1 cellular context compared by ENCODE assay signal in the genomic region with DNA sequence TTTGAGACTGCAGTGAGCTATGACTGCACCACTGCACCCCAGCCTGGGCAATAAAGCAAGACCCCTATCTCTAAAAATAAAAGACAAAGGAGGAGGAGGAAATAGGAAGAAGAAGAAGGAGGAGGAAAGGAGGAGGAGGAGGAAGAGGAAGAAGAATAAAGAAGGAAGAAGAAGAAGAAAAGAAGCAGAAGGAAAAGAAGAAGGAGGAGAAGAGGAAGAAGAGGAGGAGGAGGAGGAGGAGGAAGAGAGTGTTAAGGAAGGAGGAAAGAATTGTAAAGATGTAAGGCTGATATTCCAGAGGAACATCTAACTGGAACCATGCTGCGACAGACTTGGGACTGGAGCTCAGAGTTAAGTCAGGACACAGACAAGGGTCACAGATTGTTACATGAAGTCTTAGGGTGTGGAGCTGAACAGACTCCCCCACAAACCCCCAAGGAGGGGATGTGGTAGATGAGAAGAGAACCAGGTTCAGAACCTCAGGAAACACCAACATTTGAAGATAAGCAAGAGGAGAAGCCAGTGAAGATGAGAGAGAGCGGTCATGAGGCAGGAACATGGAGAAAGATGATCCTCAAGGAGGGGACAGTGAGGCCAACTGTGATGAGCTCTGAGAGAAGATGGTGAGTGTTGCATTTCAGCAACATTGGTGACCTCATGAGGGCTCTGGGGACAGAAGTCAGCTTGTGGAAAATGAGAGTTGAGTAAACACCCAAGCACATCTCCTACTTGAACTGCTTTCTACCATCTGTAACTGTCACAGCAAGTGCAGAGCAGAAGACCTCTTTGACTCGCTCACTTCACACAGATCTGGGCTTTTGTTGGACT.
TF ChIP-seq lines count a peak whose summit lies in the region.

No MANE protein-coding gene starts in this region.

TF ChIP-seq in K562, 482 proteins besides CTCF, POLR2A, EP300 and RAD21:
- TF ChIP-seq CHD2 (IDR thresholded peaks at IDR 0.05; ENCODE audit: low read depth, low read length) (no peak), OTX1 (CRISPR knock-in tag; IDR thresholded peaks at IDR 0.05) (0 out of 2 replicates have a peak, but pooled peaks have one; percentile 68), MEIS2 (IDR thresholded peaks at IDR 0.05; ENCODE audit: partially characterized antibody) (peak; percentile 3), KDM2B (CRISPR knock-in tag; IDR thresholded peaks at IDR 0.05) (no peak), SMARCE1 (IDR thresholded peaks at IDR 0.05) (0 out of 2 replicates have a peak, but pooled peaks have one; percentile 29), CTBP1 (IDR thresholded peaks at IDR 0.05; ENCODE audit: borderline replicate concordance) (0 out of 2 replicates have a peak, but pooled peaks have one; percentile 19), KDM5B (IDR thresholded peaks at IDR 0.05; ENCODE audit: insufficient replicate concordance, low read depth, low read length) (no peak), MED1 (CRISPR knock-in tag; IDR thresholded peaks at IDR 0.05; ENCODE audit: borderline replicate concordance) (no peak), ZNF589 (CRISPR knock-in tag; IDR thresholded peaks at IDR 0.05; ENCODE audit: low read depth) (no peak), ELF4 (CRISPR knock-in tag; IDR thresholded peaks at IDR 0.05) (0 out of 2 replicates have a peak, but pooled peaks have one; percentile 42), MEF2D (tag; conservative IDR thresholded peaks at IDR 0.05; ENCODE audit: low read depth) (0 out of 2 replicates have a peak, but pooled peaks have one; percentile 32), ZFP1 (CRISPR knock-in tag; IDR thresholded peaks at IDR 0.05) (no peak), ZNF121 (CRISPR knock-in tag; conservative IDR thresholded peaks at IDR 0.05) (no peak), ESRRA (IDR thresholded peaks at IDR 0.05; ENCODE audit: borderline replicate concordance, low read depth) (peak; percentile 89), MECOM (CRISPR knock-in tag; IDR thresholded peaks at IDR 0.05) (peak; percentile 59; the same call in 1 of the 2 replicates), GATAD2B (IDR thresholded peaks at IDR 0.05; ENCODE audit: borderline replicate concordance) (no peak)
- TF ChIP-seq, protein P1, sequence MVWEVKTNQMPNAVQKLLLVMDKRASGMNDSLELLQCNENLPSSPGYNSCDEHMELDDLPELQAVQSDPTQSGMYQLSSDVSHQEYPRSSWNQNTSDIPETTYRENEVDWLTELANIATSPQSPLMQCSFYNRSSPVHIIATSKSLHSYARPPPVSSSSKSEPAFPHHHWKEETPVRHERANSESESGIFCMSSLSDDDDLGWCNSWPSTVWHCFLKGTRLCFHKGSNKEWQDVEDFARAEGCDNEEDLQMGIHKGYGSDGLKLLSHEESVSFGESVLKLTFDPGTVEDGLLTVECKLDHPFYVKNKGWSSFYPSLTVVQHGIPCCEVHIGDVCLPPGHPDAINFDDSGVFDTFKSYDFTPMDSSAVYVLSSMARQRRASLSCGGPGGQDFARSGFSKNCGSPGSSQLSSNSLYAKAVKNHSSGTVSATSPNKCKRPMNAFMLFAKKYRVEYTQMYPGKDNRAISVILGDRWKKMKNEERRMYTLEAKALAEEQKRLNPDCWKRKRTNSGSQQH (CRISPR knock-in tag; IDR thresholded peaks at IDR 0.05): 0 out of 2 replicates have a peak, but pooled peaks have one; percentile 26
- TF ChIP-seq, protein P2, sequence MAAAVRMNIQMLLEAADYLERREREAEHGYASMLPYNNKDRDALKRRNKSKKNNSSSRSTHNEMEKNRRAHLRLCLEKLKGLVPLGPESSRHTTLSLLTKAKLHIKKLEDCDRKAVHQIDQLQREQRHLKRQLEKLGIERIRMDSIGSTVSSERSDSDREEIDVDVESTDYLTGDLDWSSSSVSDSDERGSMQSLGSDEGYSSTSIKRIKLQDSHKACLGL (CRISPR knock-in tag; IDR thresholded peaks at IDR 0.05; ENCODE audit: borderline replicate concordance, poor library complexity, severe bottlenecking): no peak
- TF ChIP-seq, protein P3, sequence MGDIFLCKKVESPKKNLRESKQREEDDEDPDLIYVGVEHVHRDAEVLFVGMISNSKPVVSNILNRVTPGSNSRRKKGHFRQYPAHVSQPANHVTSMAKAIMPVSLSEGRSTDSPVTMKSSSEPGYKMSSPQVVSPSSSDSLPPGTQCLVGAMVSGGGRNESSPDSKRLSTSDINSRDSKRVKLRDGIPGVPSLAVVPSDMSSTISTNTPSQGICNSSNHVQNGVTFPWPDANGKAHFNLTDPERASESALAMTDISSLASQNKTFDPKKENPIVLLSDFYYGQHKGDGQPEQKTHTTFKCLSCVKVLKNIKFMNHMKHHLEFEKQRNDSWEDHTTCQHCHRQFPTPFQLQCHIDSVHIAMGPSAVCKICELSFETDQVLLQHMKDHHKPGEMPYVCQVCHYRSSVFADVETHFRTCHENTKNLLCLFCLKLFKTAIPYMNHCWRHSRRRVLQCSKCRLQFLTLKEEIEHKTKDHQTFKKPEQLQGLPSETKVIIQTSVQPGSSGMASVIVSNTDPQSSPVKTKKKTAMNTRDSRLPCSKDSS (IDR thresholded peaks at IDR 0.05; ENCODE audit: low read depth, partially characterized antibody): no peak
- TF ChIP-seq, protein P4, sequence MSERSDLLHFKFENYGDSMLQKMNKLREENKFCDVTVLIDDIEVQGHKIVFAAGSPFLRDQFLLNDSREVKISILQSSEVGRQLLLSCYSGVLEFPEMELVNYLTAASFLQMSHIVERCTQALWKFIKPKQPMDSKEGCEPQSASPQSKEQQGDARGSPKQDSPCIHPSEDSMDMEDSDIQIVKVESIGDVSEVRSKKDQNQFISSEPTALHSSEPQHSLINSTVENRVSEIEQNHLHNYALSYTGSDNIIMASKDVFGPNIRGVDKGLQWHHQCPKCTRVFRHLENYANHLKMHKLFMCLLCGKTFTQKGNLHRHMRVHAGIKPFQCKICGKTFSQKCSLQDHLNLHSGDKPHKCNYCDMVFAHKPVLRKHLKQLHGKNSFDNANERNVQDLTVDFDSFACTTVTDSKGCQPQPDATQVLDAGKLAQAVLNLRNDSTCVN (CRISPR knock-in tag; IDR thresholded peaks at IDR 0.05): 0 out of 2 replicates have a peak, but pooled peaks have one; percentile 29
- TF ChIP-seq, protein P5, sequence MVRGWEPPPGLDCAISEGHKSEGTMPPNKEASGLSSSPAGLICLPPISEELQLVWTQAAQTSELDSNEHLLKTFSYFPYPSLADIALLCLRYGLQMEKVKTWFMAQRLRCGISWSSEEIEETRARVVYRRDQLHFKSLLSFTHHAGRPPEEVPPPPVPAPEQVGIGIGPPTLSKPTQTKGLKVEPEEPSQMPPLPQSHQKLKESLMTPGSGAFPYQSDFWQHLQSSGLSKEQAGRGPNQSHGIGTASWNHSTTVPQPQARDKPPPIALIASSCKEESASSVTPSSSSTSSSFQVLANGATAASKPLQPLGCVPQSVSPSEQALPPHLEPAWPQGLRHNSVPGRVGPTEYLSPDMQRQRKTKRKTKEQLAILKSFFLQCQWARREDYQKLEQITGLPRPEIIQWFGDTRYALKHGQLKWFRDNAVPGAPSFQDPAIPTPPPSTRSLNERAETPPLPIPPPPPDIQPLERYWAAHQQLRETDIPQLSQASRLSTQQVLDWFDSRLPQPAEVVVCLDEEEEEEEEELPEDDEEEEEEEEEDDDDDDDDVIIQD (CRISPR knock-in tag; IDR thresholded peaks at IDR 0.05): no peak
- TF ChIP-seq, protein P6, sequence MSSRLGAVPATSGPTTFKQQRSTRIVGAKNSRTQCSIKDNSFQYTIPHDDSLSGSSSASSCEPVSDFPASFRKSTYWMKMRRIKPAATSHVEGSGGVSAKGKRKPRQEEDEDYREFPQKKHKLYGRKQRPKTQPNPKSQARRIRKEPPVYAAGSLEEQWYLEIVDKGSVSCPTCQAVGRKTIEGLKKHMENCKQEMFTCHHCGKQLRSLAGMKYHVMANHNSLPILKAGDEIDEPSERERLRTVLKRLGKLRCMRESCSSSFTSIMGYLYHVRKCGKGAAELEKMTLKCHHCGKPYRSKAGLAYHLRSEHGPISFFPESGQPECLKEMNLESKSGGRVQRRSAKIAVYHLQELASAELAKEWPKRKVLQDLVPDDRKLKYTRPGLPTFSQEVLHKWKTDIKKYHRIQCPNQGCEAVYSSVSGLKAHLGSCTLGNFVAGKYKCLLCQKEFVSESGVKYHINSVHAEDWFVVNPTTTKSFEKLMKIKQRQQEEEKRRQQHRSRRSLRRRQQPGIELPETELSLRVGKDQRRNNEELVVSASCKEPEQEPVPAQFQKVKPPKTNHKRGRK (tag; IDR thresholded peaks at IDR 0.05): peak; percentile 92
- TF ChIP-seq, protein P7, sequence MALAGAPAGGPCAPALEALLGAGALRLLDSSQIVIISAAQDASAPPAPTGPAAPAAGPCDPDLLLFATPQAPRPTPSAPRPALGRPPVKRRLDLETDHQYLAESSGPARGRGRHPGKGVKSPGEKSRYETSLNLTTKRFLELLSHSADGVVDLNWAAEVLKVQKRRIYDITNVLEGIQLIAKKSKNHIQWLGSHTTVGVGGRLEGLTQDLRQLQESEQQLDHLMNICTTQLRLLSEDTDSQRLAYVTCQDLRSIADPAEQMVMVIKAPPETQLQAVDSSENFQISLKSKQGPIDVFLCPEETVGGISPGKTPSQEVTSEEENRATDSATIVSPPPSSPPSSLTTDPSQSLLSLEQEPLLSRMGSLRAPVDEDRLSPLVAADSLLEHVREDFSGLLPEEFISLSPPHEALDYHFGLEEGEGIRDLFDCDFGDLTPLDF (CRISPR knock-in tag; IDR thresholded peaks at IDR 0.05): no peak
- TF ChIP-seq, protein P8, sequence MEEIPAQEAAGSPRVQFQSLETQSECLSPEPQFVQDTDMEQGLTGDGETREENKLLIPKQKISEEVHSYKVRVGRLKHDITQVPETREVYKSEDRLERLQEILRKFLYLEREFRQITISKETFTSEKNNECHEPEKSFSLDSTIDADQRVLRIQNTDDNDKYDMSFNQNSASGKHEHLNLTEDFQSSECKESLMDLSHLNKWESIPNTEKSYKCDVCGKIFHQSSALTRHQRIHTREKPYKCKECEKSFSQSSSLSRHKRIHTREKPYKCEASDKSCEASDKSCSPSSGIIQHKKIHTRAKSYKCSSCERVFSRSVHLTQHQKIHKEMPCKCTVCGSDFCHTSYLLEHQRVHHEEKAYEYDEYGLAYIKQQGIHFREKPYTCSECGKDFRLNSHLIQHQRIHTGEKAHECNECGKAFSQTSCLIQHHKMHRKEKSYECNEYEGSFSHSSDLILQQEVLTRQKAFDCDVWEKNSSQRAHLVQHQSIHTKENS (CRISPR knock-in tag; IDR thresholded peaks at IDR 0.05): no peak
- TF ChIP-seq, protein P9, sequence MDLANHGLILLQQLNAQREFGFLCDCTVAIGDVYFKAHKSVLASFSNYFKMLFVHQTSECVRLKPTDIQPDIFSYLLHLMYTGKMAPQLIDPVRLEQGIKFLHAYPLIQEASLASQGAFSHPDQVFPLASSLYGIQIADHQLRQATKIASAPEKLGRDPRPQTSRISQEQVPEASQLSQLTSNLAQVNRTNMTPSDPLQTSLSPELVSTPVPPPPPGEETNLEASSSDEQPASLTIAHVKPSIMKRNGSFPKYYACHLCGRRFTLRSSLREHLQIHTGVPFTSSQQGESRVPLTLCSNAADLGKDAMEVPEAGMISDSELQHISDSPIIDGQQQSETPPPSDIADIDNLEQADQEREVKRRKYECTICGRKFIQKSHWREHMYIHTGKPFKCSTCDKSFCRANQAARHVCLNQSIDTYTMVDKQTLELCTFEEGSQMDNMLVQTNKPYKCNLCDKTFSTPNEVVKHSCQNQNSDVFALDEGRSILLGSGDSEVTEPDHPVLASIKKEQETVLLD (IDR thresholded peaks at IDR 0.05): 0 out of 2 replicates have a peak, but pooled peaks have one; percentile 32
- TF ChIP-seq, protein P10, sequence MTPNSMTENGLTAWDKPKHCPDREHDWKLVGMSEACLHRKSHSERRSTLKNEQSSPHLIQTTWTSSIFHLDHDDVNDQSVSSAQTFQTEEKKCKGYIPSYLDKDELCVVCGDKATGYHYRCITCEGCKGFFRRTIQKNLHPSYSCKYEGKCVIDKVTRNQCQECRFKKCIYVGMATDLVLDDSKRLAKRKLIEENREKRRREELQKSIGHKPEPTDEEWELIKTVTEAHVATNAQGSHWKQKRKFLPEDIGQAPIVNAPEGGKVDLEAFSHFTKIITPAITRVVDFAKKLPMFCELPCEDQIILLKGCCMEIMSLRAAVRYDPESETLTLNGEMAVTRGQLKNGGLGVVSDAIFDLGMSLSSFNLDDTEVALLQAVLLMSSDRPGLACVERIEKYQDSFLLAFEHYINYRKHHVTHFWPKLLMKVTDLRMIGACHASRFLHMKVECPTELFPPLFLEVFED (CRISPR knock-in tag; conservative IDR thresholded peaks at IDR 0.05): 0 out of 2 replicates have a peak, but pooled peaks have one; percentile 26
- TF ChIP-seq, protein P11, sequence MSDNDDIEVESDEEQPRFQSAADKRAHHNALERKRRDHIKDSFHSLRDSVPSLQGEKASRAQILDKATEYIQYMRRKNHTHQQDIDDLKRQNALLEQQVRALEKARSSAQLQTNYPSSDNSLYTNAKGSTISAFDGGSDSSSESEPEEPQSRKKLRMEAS (CRISPR knock-in tag; IDR thresholded peaks at IDR 0.05): no peak
